14 cellular contexts compared by ENCODE assay signal in the genomic region with DNA sequence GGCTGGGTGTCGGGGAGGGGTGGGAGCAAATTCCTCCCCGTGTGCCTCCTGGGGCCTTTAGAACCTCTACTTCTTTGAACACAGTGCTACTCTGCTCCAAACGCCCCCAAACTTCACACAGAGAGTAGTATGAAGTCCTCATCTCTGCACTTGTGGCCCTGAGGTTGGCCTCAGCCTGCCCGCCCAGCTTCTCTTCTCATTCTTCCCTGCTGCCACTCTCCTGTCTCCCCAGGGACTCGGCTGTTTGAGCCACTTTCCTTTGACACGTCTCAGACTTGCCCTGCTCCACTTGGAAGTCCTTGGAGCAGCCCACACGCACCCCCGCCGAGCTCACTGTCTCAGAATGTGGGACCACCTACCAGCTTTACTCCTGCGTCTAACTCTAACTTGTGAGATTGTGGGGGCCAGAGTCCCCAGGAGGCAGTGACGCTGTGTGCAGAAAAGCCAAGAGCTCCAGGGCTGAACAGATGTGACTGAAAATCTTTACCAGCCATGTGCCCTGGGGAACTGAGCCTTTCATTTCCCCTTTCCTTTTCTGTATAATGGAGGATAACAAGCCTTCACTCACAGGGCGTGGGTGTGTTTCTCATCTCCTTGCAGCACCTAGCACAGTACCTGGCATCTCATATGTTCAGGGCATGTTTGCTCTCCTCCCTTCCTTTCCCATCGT.
DNase-seq lines count a peak whose midpoint lies in the region; ATAC-seq lines count a peak whose summit lies in the region.
"Had no signal": no experiment of that assay in that cellular context is flagged by ENCODE, and none has a peak within 500 bp of the region (broad histone marks: within the 10 kb centered on the region; RNA-seq: fewer than 3 reads in every experiment).

No MANE protein-coding gene starts in this region.

- no peaks in the 10 kb centered on the region for H3K79me2 ChIP-seq in mesendoderm (ENCODE audit: control insufficient read depth, insufficient read depth, low read length)

- H4K8ac ChIP-seq in mesendoderm (ENCODE audit: low read depth, low read length): no peak overlapping the region

- CTCF ChIA-PET in activated CD4-positive, alpha-beta memory T cell treated with anti-CD3 and anti-CD28 coated beads for 36 hours (lab: Charles Lee): no interaction called here

- H3K56ac ChIP-seq in mesendoderm (ENCODE audit: low read length): peak overlapping the region; percentile 25

- peak overlapping the region; percentile 9 for H3K23ac ChIP-seq in mesendoderm (ENCODE audit: low read length)

- no peaks in the 10 kb centered on the region for H3K79me1 ChIP-seq in mesendoderm (ENCODE audit: low read length)

- WGBS in mesendoderm (ENCODE audit: extremely low coverage, insufficient coverage, low lambda C conversion rate): no CpG with 5 or more reads among the region's 13 CpGs

- no peak overlapping the region for H3K4ac ChIP-seq in mesendoderm (ENCODE audit: low read depth, low read length)

- H3K9me3 Mint-ChIP-seq in natural killer cell treated with Interleukin-12 subunit alpha and Interleukin-12 subunit beta and Interleukin-15 and Interleukin-18, amount 100 ng/mL, for 72 hours: no peaks in the 10 kb centered on the region
- no peaks in the 10 kb centered on the region for H3K9me3 Mint-ChIP-seq in activated CD4-positive, alpha-beta memory T cell treated with anti-CD3 and anti-CD28 coated beads for 36 hours

- H2AK5ac ChIP-seq in mesendoderm (ENCODE audit: low read length): no peak overlapping the region

- no peaks in the 10 kb centered on the region for H3K36me3 Mint-ChIP-seq in natural killer cell treated with Interleukin-12 subunit alpha and Interleukin-12 subunit beta and Interleukin-15 and Interleukin-18, amount 100 ng/mL, for 72 hours
- H3K36me3 Mint-ChIP-seq in activated CD4-positive, alpha-beta memory T cell treated with anti-CD3 and anti-CD28 coated beads for 36 hours: no peaks in the 10 kb centered on the region

- H3K4me1 Mint-ChIP-seq in natural killer cell treated with Interleukin-12 subunit alpha and Interleukin-12 subunit beta and Interleukin-15 and Interleukin-18, amount 100 ng/mL, for 72 hours (ENCODE audit: low read depth in 2 of 2): no peaks in the 10 kb centered on the region
- no peaks in the 10 kb centered on the region for H3K4me1 Mint-ChIP-seq in activated CD4-positive, alpha-beta memory T cell treated with anti-CD3 and anti-CD28 coated beads for 36 hours (ENCODE audit: low read depth)
- H3K4me1 Mint-ChIP-seq: T-helper 17 cell had no signal

- H3K4me3 ChIP-seq in mesendoderm (ENCODE audit: low read length): no peak overlapping the region
- H3K4me3 ChIP-seq: MG63 had no signal

- no peak overlapping the region for H3K27ac ChIP-seq in mesendoderm (ENCODE audit: low read depth, low read length)
- H3K27ac ChIP-seq: neutrophil had no signal

- no peak overlapping the region for H4K5ac ChIP-seq in mesendoderm (ENCODE audit: low read length)

- no peak overlapping the region for H3K27ac Mint-ChIP-seq in natural killer cell treated with Interleukin-12 subunit alpha and Interleukin-12 subunit beta and Interleukin-15 and Interleukin-18, amount 100 ng/mL, for 72 hours
- H3K27ac Mint-ChIP-seq in activated CD4-positive, alpha-beta memory T cell treated with anti-CD3 and anti-CD28 coated beads for 36 hours: no peak overlapping the region
- H3K27ac Mint-ChIP-seq: T-helper 17 cell had no signal

- no peaks in the 10 kb centered on the region for H3K27me3 ChIP-seq in mesendoderm (ENCODE audit: insufficient read depth, low read length, poor library complexity)
- H3K27me3 ChIP-seq: MG63, neutrophil had no signal

- H3K9ac ChIP-seq in mesendoderm (ENCODE audit: low read length): no peak overlapping the region

- intact Hi-C loops in activated CD4-positive, alpha-beta memory T cell treated with anti-CD3 and anti-CD28 coated beads for 36 hours (cut with micrococcal nuclease): no loop called here

- peaks cover 16 to 39% of the 10 kb centered on the region in 2 donors for H3K27me3 Mint-ChIP-seq in natural killer cell treated with Interleukin-12 subunit alpha and Interleukin-12 subunit beta and Interleukin-15 and Interleukin-18, amount 100 ng/mL, for 72 hours
- peaks cover 6% of the 10 kb centered on the region for H3K27me3 Mint-ChIP-seq in activated CD4-positive, alpha-beta memory T cell treated with anti-CD3 and anti-CD28 coated beads for 36 hours

- POLR2A ChIA-PET in activated CD4-positive, alpha-beta memory T cell treated with anti-CD3 and anti-CD28 coated beads for 36 hours (lab: Charles Lee): no interaction called here

- H3K4me1 ChIP-seq in mesendoderm (ENCODE audit: control insufficient read depth, low read depth, low read length): no peaks in the 10 kb centered on the region

- no peak overlapping the region for H3K4me3 Mint-ChIP-seq in natural killer cell treated with Interleukin-12 subunit alpha and Interleukin-12 subunit beta and Interleukin-15 and Interleukin-18, amount 100 ng/mL, for 72 hours
- no peak overlapping the region for H3K4me3 Mint-ChIP-seq in activated CD4-positive, alpha-beta memory T cell treated with anti-CD3 and anti-CD28 coated beads for 36 hours
- H3K4me3 Mint-ChIP-seq: T-helper 17 cell had no signal

- H2BK120ac ChIP-seq in mesendoderm (ENCODE audit: low read depth, low read length): no peak overlapping the region

- no peak for DNase-seq in mesendoderm
- DNase-seq in natural killer cell treated with Interleukin-12 subunit alpha and Interleukin-12 subunit beta and Interleukin-15 and Interleukin-18, amount 100 ng/mL, for 72 hours (ENCODE audit: low spot score): no peak
- DNase-seq in HK-2 (ENCODE audit: unreplicated experiment): no peak
- DNase-seq in activated CD4-positive, alpha-beta memory T cell treated with anti-CD3 and anti-CD28 coated beads for 36 hours: no peak
- no peak for DNase-seq in amniotic stem cell (lab: John Stamatoyannopoulos, UW)
- DNase-seq: activated CD8-positive, alpha-beta memory T cell treated with anti-CD3 and anti-CD28 coated beads, Interleukin-2, amount 50 U/mL, for 48 hours; MG63; NCI-H526 treated with DMSO at 0.1 percent for 48 hours; stimulated activated naive CD4-positive, alpha-beta T cell; T-helper 17 cell had no signal

- H3K4me2 ChIP-seq in mesendoderm (ENCODE audit: low read length): no peak overlapping the region

- no peak overlapping the region for H2BK15ac ChIP-seq in mesendoderm (replicated peaks; ENCODE audit: low read depth)

- peaks cover 2% of the 10 kb centered on the region for H3K36me3 ChIP-seq in mesendoderm (ENCODE audit: control insufficient read depth, insufficient read depth, low read length)
- H3K36me3 ChIP-seq: MG63 had no signal

- ATAC-seq in GM18868 (IDR thresholded peaks at IDR 0.05; ENCODE audit: unreplicated experiment): peak; percentile 92
- peak; percentile 82 for ATAC-seq in GM21825 (IDR thresholded peaks at IDR 0.05; ENCODE audit: unreplicated experiment)
- peak; percentile 88 for ATAC-seq in HG03432 (IDR thresholded peaks at IDR 0.05; ENCODE audit: unreplicated experiment)
- ATAC-seq in natural killer cell treated with Interleukin-12 subunit alpha and Interleukin-12 subunit beta and Interleukin-15 and Interleukin-18, amount 100 ng/mL, for 72 hours: no peak
- ATAC-seq: T-helper 17 cell had no signal

- no peak overlapping the region for H2BK5ac ChIP-seq in mesendoderm (ENCODE audit: low read length)

- H3K18ac ChIP-seq in mesendoderm (ENCODE audit: low read length): no peak overlapping the region

Comparison
In these comparisons a context has a peak if more than half of its experiments do, and no peak if none do; other contexts are left out.
1. ATAC-seq: peak in GM18868 (single experiment), GM21825 (single experiment) and HG03432 (single experiment); none in natural killer cell treated with Interleukin-12 subunit alpha and Interleukin-12 subunit beta and Interleukin-15 and Interleukin-18, amount 100 ng/mL, for 72 hours (0 of 2).